In genomic region chr1:203273206-203273868, GRCh38 we compare ENCODE assay signal across 8 cellular contexts. TPM values are rescaled to one million over a fixed set of nuclear protein-coding genes. Genes with fewer than 3 reads are reported as not detected.
DNase-seq lines count a peak whose midpoint lies in the region; ATAC-seq and TF ChIP-seq lines count a peak whose summit lies in the region.

No MANE protein-coding gene starts in this region.

- peak; percentile 49 for ATAC-seq in GM21619 (IDR thresholded peaks at IDR 0.05; ENCODE audit: unreplicated experiment)
- ATAC-seq in naive thymus-derived CD8-positive, alpha-beta T cell, result peak; percentile 65 to 69

- no peaks in the 10 kb centered on the region for H3K79me2 ChIP-seq in fibroblast of lung (ENCODE audit: control insufficient read depth, insufficient read depth, low read length)

- no peaks in the 10 kb centered on the region for H3K36me3 Mint-ChIP-seq in naive thymus-derived CD8-positive, alpha-beta T cell

- H3K27me3 Mint-ChIP-seq in naive thymus-derived CD8-positive, alpha-beta T cell, result no peaks in the 10 kb centered on the region

- no peak overlapping the region for H2AFZ ChIP-seq in fibroblast of lung (ENCODE audit: low read length)

- H3K27ac ChIP-seq in fibroblast of lung (ENCODE audit: insufficient read depth, low read length), result no peak overlapping the region

- H4K20me1 ChIP-seq in fibroblast of lung (ENCODE audit: control insufficient read depth, extremely low read depth, insufficient read depth, low read length), result no peaks in the 10 kb centered on the region

- peak overlapping the region; percentile 75 to 94 (median 92) for H3K27ac Mint-ChIP-seq in naive thymus-derived CD8-positive, alpha-beta T cell

- H3K9ac ChIP-seq in fibroblast of lung (ENCODE audit: insufficient read depth, low read length), result no peak overlapping the region

- H3K27me3 ChIP-seq in fibroblast of lung (ENCODE audit: control insufficient read depth, insufficient read depth, low read length), result peaks cover 6% of the 10 kb centered on the region

- no peaks in the 10 kb centered on the region for H3K36me3 ChIP-seq in fibroblast of lung (ENCODE audit: control insufficient read depth, insufficient read depth, low read length)

- H3K4me2 ChIP-seq in fibroblast of lung (ENCODE audit: extremely low read depth, insufficient read depth, low read length), result peak overlapping the region; percentile 61

- H3K9me3 ChIP-seq in fibroblast of lung (ENCODE audit: control insufficient read depth, insufficient read depth, low read depth, low read length), result no peaks in the 10 kb centered on the region

- H3K4me3 ChIP-seq in Jurkat, Clone E6-1 (ENCODE audit: low read length), result no peak overlapping the region
- no peak overlapping the region for H3K4me3 ChIP-seq in fibroblast of lung (replicated peaks in 1 of 4; ENCODE audit: control extremely low read depth in 1 of 4, insufficient read depth in 1 of 4, low read depth in 3 of 4, low read length in 4 of 4)

- peak overlapping the region; percentile 70 to 87 (median 78) for H3K4me3 Mint-ChIP-seq in naive thymus-derived CD8-positive, alpha-beta T cell

- DNase-seq in DMS153 (lab: John Stamatoyannopoulos, UW), result peak; percentile 96
- DNase-seq in Jurkat, Clone E6-1 (ENCODE audit: low read depth, low spot score), result peak; percentile 69
- DNase-seq in OCI-M1 (lab: John Stamatoyannopoulos, UW), result peak; percentile 87
- DNase-seq in activated T-helper 1 cell treated with Interleukin-2 at 50 U/mL for 16 hours (ENCODE audit: low read depth), result peak; percentile 88
- peak; percentile 71 to 77 for DNase-seq in fibroblast of lung (ENCODE audit: low read depth in 2 of 2)
- peak; percentile 79 to 95 (median 91) for DNase-seq in naive thymus-derived CD8-positive, alpha-beta T cell
- peak; percentile 77 to 91 (median 84) for DNase-seq in stimulated activated naive CD4-positive, alpha-beta T cell (lab: John Stamatoyannopoulos, UW)

- TF ChIP-seq CTCF in fibroblast of lung (conservative IDR thresholded peaks at IDR 0.05 in 1 of 2, IDR thresholded peaks at IDR 0.05 in 1 of 2; ENCODE audit: low read depth in 1 of 2, low read length in 2 of 2), result peak; percentile 94 to 95

- H3K4me1 ChIP-seq in fibroblast of lung (ENCODE audit: control insufficient read depth, extremely low read depth, insufficient read depth, low read length), result peaks cover 8% of the 10 kb centered on the region

- H3K9me3 Mint-ChIP-seq in naive thymus-derived CD8-positive, alpha-beta T cell, result no peaks in the 10 kb centered on the region

- H3K4me1 Mint-ChIP-seq in naive thymus-derived CD8-positive, alpha-beta T cell, result peaks cover 13 to 72% (median 55%) of the 10 kb centered on the region in 4 donors

- POLR2A ChIA-PET in naive thymus-derived CD8-positive, alpha-beta T cell (lab: Charles Lee), result interaction anchor here (1.5 to 25.4 kb wide), 6 partner anchors 10 to 65 kb away, joined by 4 to 730 read pairs (median 133); no protein-coding TSS in a partner anchor

RNA-seq across cellular contexts. Expression of gene BTG2, which starts 32.0 kb away (rescaled TPM):
- 7.1 TPM for polyA plus RNA-seq in Jurkat, Clone E6-1 (2012; ENCODE audit: insufficient read depth, insufficient read length)
- total RNA-seq in fibroblast of lung, result 20.3 and 26.3 TPM in 2 replicates
- 9.8 and 12.2 TPM in 2 replicates for polyA plus RNA-seq in fibroblast of lung
- 6.7 and 9.3 TPM in 2 replicates for polyA plus RNA-seq in fibroblast of lung (2012)
- 4.1 and 9.1 TPM in 2 replicates for polyA minus RNA-seq in fibroblast of lung (ENCODE audit: low replicate concordance)
- 100 to 1,000 TPM; 186 to 191 TPM for total RNA-seq in naive thymus-derived CD8-positive, alpha-beta T cell
- polyA plus RNA-seq in naive thymus-derived CD8-positive, alpha-beta T cell, result 100 to 1,000 TPM in 2 of 3 donors, 10 to 100 TPM in 1; 91.8 to 179 (median 122) TPM

RNA-seq across cellular contexts. Expression of gene CHIT1, which starts 43.9 kb away (rescaled TPM):
- not detected for polyA plus RNA-seq in Jurkat, Clone E6-1 (2012; ENCODE audit: insufficient read depth, insufficient read length)
- total RNA-seq in fibroblast of lung, result not detected in 2 replicates
- polyA plus RNA-seq in fibroblast of lung, result not detected in 2 replicates
- not detected in 2 replicates for polyA plus RNA-seq in fibroblast of lung (2012)
- not detected in 2 replicates for polyA minus RNA-seq in fibroblast of lung (ENCODE audit: low replicate concordance)
- 1 to 10 TPM in 1 of 2 experiments, under 1 TPM in 1; 0.75 to 2.5 TPM for total RNA-seq in naive thymus-derived CD8-positive, alpha-beta T cell
- polyA plus RNA-seq in naive thymus-derived CD8-positive, alpha-beta T cell, result under 1 TPM in 1 of 3 donors, not detected in 2; 0.05 TPM
